ENCODE assay signal across 18 cellular contexts in genomic region chr4:27635936-27636913, GRCh38.
DNase-seq lines count a peak whose midpoint lies in the region; ATAC-seq, FAIRE-seq and TF ChIP-seq lines count a peak whose summit lies in the region.
"Had no signal": no experiment of that assay in that cellular context is flagged by ENCODE, and none has a peak within 500 bp of the region (broad histone marks: within the 10 kb centered on the region; RNA-seq: fewer than 3 reads in every experiment).

No MANE protein-coding gene starts in this region.

- in situ Hi-C loops in GM12878 (cut with MboI): no loop called here

- SMC1A ChIA-PET in GM12878 (lab: Charles Lee; ENCODE audit: uncharacterized antibody, unreplicated experiment): no interaction called here

- TF ChIP-seq CTCF in GM12878 (IDR thresholded peaks at IDR 0.05 in 2 of 3, conservative IDR thresholded peaks at IDR 0.05 in 1 of 3; ENCODE audit: control insufficient read depth in 2 of 3, extremely low read depth in 1 of 3, insufficient read depth in 1 of 3, low read depth in 3 of 3, low read length in 3 of 3) (no peak), foreskin keratinocyte (conservative IDR thresholded peaks at IDR 0.05) (no peak)

- peak in 1 of 2 experiments; percentile 32; a peak in 1 of 4 replicates for TF ChIP-seq EP300 in GM12878 (IDR thresholded peaks at IDR 0.05; ENCODE audit: borderline replicate concordance in 1 of 2, control insufficient read depth in 1 of 2, low read depth in 2 of 2, low read length in 2 of 2)

- H3K4me1 ChIP-seq in GM12878 (ENCODE audit: control insufficient read depth, insufficient read depth, low read length): no peaks in the 10 kb centered on the region
- no peaks in the 10 kb centered on the region for H3K4me1 ChIP-seq in foreskin keratinocyte
- H3K4me1 ChIP-seq: parathyroid adenoma, Peyer's patch, suprapubic skin had no signal

- H2AFZ ChIP-seq in GM12878 (ENCODE audit: control insufficient read depth, low read depth, low read length): no peak overlapping the region
- H2AFZ ChIP-seq: parathyroid adenoma had no signal

- DNase-seq in GM12878 (ENCODE audit: low read depth, low spot score): peak; percentile 7
- DNase-seq in OCI-M2 (lab: John Stamatoyannopoulos, UW; ENCODE audit: unreplicated experiment): no peak
- DNase-seq in islet precursor cell: no peak
- DNase-seq in foreskin keratinocyte: no peak
- DNase-seq: activated B cell treated with CpG ODN at 0.5 μM for 24 hours; activated naive CD8-positive, alpha-beta T cell treated with anti-CD3 and anti-CD28 coated beads for 36 hours; CD4-positive, CD25-positive, alpha-beta regulatory T cell; glutamatergic neuron; NCI-H1105; NCI-H446; Peyer's patch; SW 1271 had no signal

- H3K79me2 ChIP-seq in GM12878 (ENCODE audit: control insufficient read depth, insufficient read depth, low read length): no peaks in the 10 kb centered on the region
- H3K79me2 ChIP-seq: parathyroid adenoma had no signal

- no peak for TF ChIP-seq POLR2A in GM12878 (IDR thresholded peaks at IDR 0.05; ENCODE audit: low read depth, low read length)

- H3K9me3 ChIP-seq in GM12878 (replicated peaks; ENCODE audit: control insufficient read depth, insufficient read depth, low read length): no peaks in the 10 kb centered on the region
- H3K9me3 ChIP-seq: Peyer's patch, suprapubic skin had no signal

- no peak overlapping the region for H3K4me3 ChIP-seq in GM12878
- H3K4me3 ChIP-seq: Peyer's patch, suprapubic skin had no signal

- no TSS peak for BruUV-seq in GM12878 (replicated peaks; lab: Mats Ljungman, UMichigan)

- POLR2A ChIA-PET in GM12878 (lab: Charles Lee): no interaction called here

- H3K36me3 ChIP-seq in GM12878 (ENCODE audit: control insufficient read depth in 2 of 2, insufficient read depth in 2 of 2, low read length in 1 of 2): no peaks in the 10 kb centered on the region
- H3K36me3 ChIP-seq: Peyer's patch, suprapubic skin had no signal

- H4K20me1 ChIP-seq in GM12878 (ENCODE audit: control insufficient read depth, insufficient read depth): no peaks in the 10 kb centered on the region

- H3K4me2 ChIP-seq in GM12878 (ENCODE audit: control insufficient read depth, insufficient read depth): peak overlapping the region; percentile 34

- CTCF ChIA-PET in GM12878 (lab: Yijun Ruan, JAX): interaction anchor here (0.7 kb wide), 1 partner anchor 56 kb away, joined by 3 read pairs; no protein-coding TSS in a partner anchor

- intact Hi-C loops in GM12878 (cut with micrococcal nuclease; ENCODE audit: unreplicated experiment): no loop called here

- FAIRE-seq in GM12878 (lab: Jason Lieb, UNC): peak; percentile 41

- ATAC-seq in GM19035 (IDR thresholded peaks at IDR 0.05; ENCODE audit: unreplicated experiment) (peak; percentile 80), HG02588 (IDR thresholded peaks at IDR 0.05; ENCODE audit: unreplicated experiment) (peak; percentile 66), HG03108 (IDR thresholded peaks at IDR 0.05; ENCODE audit: unreplicated experiment) (peak; percentile 67), GM12878 (peak; percentile 97), GM19324 (IDR thresholded peaks at IDR 0.05; ENCODE audit: low FRiP score, unreplicated experiment) (no peak), foreskin keratinocyte (no peak)

- RAD21 ChIA-PET in GM12878 (lab: Charles Lee; ENCODE audit: unreplicated experiment): no interaction called here

- H3K27me3 ChIP-seq in GM12878 (replicated peaks in 1 of 2; ENCODE audit: control insufficient read depth in 2 of 2, insufficient read depth in 2 of 2, low read length in 1 of 2) (no peaks in the 10 kb centered on the region), foreskin keratinocyte (no peaks in the 10 kb centered on the region)
- H3K27me3 ChIP-seq: Peyer's patch, suprapubic skin had no signal

- H3K27ac ChIP-seq in GM12878 (ENCODE audit: control insufficient read depth, insufficient read depth) (no peak overlapping the region), foreskin keratinocyte (no peak overlapping the region)
- H3K27ac ChIP-seq: parathyroid adenoma, Peyer's patch, suprapubic skin had no signal

- no peak for TF ChIP-seq RAD21 in GM12878 (IDR thresholded peaks at IDR 0.05; ENCODE audit: insufficient read depth, low read depth, low read length)

- WGBS in GM12878 (ENCODE audit: insufficient coverage, insufficient replicate concordance, low lambda C conversion rate, missing lambda C conversion rate): 0% methylated on average over 6 of the region's 6 CpGs

- no peak overlapping the region for H3K9ac ChIP-seq in GM12878 (ENCODE audit: control insufficient read depth, insufficient read depth, low read length)
- H3K9ac ChIP-seq: parathyroid adenoma had no signal

TF ChIP-seq in GM12878, 131 proteins besides CTCF, POLR2A, EP300 and RAD21 (continues in another document):
- TF ChIP-seq ZBTB11 (CRISPR knock-in tag; IDR thresholded peaks at IDR 0.05): no peak
- no peak for TF ChIP-seq KLF5 (IDR thresholded peaks at IDR 0.05; ENCODE audit: partially characterized antibody)
- TF ChIP-seq CREM (IDR thresholded peaks at IDR 0.05; ENCODE audit: low read depth): no peak
- TF ChIP-seq ZNF24 (IDR thresholded peaks at IDR 0.05): peak; percentile 59; the same call in 1 of the 2 replicates
- 0 out of 2 replicates have a peak, but pooled peaks have one; percentile 29 for TF ChIP-seq DPF2 (IDR thresholded peaks at IDR 0.05)
- TF ChIP-seq HDGF (IDR thresholded peaks at IDR 0.05): no peak
- TF ChIP-seq CBX5 (IDR thresholded peaks at IDR 0.05; ENCODE audit: low read depth): no peak
- no peak for TF ChIP-seq BCLAF1 (IDR thresholded peaks at IDR 0.05)
- no peak for TF ChIP-seq JUND (IDR thresholded peaks at IDR 0.05; ENCODE audit: low read depth, low read length)
- no peak for TF ChIP-seq RCOR1 (conservative IDR thresholded peaks at IDR 0.05; ENCODE audit: low read depth, low read length)
- TF ChIP-seq NBN (IDR thresholded peaks at IDR 0.05): no peak
- TF ChIP-seq ATF3 (IDR thresholded peaks at IDR 0.05; ENCODE audit: borderline replicate concordance, extremely low read depth, low read depth, low read length): no peak
- TF ChIP-seq HDAC6 (IDR thresholded peaks at IDR 0.05; ENCODE audit: unreplicated experiment): no peak

Comparison
In these comparisons a context has a peak if more than half of its experiments do, and no peak if none do; other contexts are left out.
1. ATAC-seq: peak in GM19035 (single experiment), HG02588 (single experiment), HG03108 (single experiment) and GM12878 (single experiment); none in GM19324 (single experiment) and foreskin keratinocyte (single experiment).